Comparison of ENCODE assay signal across 1 cellular context in genomic region chr13:32314271-32314967, GRCh38.
A peak's percentile ranks its signal among the peaks of the same experiment; 100 is the strongest.
TF ChIP-seq lines count a peak whose summit lies in the region.

No MANE protein-coding gene starts in this region.

TF ChIP-seq in H1, 55 proteins besides CTCF, POLR2A, EP300 and RAD21:
- no peak for TF ChIP-seq TBP (IDR thresholded peaks at IDR 0.05; ENCODE audit: low read depth, low read length)
- peak; percentile 64 for TF ChIP-seq CEBPB (IDR thresholded peaks at IDR 0.05; ENCODE audit: low read depth, low read length)
- TF ChIP-seq MAFK (IDR thresholded peaks at IDR 0.05; ENCODE audit: low read depth, low read length): no peak
- no peak for TF ChIP-seq KDM1A (IDR thresholded peaks at IDR 0.05; ENCODE audit: borderline replicate concordance, low read length)
- no peak for TF ChIP-seq SRF (IDR thresholded peaks at IDR 0.05; ENCODE audit: low read depth, low read length)
- no peak for TF ChIP-seq NRF1 (IDR thresholded peaks at IDR 0.05; ENCODE audit: low read depth, low read length)
- no peak for TF ChIP-seq SIRT6 (IDR thresholded peaks at IDR 0.05; ENCODE audit: low read length)
